Comparison of ENCODE assay signal across 8 cellular contexts in the genomic region with DNA sequence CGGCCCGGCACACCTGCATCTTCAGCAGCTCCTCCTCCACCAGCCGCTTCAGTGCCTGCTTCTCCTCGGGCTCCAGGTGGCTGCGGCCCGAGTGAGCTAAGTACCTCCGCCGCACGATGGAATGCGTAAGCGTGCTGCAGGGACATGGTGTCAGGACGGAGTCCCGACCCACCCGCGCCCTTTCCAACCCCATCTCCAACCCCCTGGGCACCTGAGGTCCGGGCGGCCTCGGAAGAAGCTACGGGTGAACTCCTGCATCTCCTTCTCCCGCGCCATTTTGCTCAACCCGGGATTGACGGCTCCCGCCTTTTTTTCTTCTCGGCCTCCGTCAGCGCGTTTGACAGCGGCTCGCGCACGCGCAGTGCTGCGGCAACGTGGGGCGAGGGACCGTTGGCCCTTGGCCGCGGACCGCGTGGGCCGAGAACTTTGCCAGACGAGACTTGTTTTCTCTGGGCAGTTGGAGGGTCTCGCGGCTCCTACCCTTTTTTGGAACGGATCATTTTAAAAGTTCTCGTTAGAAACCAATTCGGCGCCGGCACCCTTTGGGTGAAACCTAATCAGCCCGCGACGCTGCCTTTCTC. TPM values are rescaled to one million over a fixed set of nuclear protein-coding genes. Genes with fewer than 3 reads are reported as not detected.
DNase-seq lines count a peak whose midpoint lies in the region; FAIRE-seq and TF ChIP-seq lines count a peak whose summit lies in the region.

A gene with protein sequence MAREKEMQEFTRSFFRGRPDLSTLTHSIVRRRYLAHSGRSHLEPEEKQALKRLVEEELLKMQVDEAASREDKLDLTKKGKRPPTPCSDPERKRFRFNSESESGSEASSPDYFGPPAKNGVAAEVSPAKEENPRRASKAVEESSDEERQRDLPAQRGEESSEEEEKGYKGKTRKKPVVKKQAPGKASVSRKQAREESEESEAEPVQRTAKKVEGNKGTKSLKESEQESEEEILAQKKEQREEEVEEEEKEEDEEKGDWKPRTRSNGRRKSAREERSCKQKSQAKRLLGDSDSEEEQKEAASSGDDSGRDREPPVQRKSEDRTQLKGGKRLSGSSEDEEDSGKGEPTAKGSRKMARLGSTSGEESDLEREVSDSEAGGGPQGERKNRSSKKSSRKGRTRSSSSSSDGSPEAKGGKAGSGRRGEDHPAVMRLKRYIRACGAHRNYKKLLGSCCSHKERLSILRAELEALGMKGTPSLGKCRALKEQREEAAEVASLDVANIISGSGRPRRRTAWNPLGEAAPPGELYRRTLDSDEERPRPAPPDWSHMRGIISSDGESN (minus strand): TSS at position 288 of the 581 bp plus-strand sequence. CDS start 12 bp downstream, at position 276.

- peak within 1 kb of the TSS; percentile 96 to 98 for H3K9ac ChIP-seq in stomach smooth muscle (ENCODE audit: low read length in 2 of 2)

- TF ChIP-seq CTCF in fibroblast of villous mesenchyme (IDR thresholded peaks at IDR 0.05; ENCODE audit: insufficient read depth, low read depth, low read length) (no peak), neural crest cell (conservative IDR thresholded peaks at IDR 0.05) (no peak)

- H3K36me3 ChIP-seq in MG63 (peaks cover 64% of the 10 kb centered on the region), stomach smooth muscle (ENCODE audit: control insufficient read depth in 2 of 2, insufficient read depth in 2 of 2, low read length in 2 of 2) (peaks cover 15 to 25% of the 10 kb centered on the region in 2 donors)

- H3K27ac Mint-ChIP-seq in neural crest cell (ENCODE audit: unreplicated experiment): peak within 1 kb of the TSS; percentile 99

- H3K27me3 Mint-ChIP-seq in neural crest cell (ENCODE audit: low read depth): peaks cover 3% of the 10 kb centered on the region

- H3K4me3 Mint-ChIP-seq in neural crest cell: peak within 1 kb of the TSS; percentile 97

- peaks cover 22% of the 10 kb centered on the region for H3K4me1 ChIP-seq in stomach smooth muscle (ENCODE audit: control insufficient read depth, insufficient read depth, low read length)

- H3K27me3 ChIP-seq in MG63: no peaks in the 10 kb centered on the region
- no peaks in the 10 kb centered on the region for H3K27me3 ChIP-seq in stomach smooth muscle (ENCODE audit: control insufficient read depth in 1 of 2, insufficient read depth in 2 of 2, low read length in 2 of 2)

- no peak for FAIRE-seq in H54 (lab: Jason Lieb, UNC)

- H3K9me3 ChIP-seq in MG63: no peaks in the 10 kb centered on the region
- no peaks in the 10 kb centered on the region for H3K9me3 ChIP-seq in stomach smooth muscle (ENCODE audit: control insufficient read depth in 2 of 2, low read length in 2 of 2)

- peaks cover 33% of the 10 kb centered on the region for H3K4me1 Mint-ChIP-seq in neural crest cell

- no peaks in the 10 kb centered on the region for H3K9me3 Mint-ChIP-seq in neural crest cell

- DNase-seq in ELR (ENCODE audit: low read depth) (peak; percentile 87), H54 (ENCODE audit: insufficient read length, low spot score) (peak; percentile 82), MG63 (peak; percentile 88), SHP77 treated with DMSO at 0.1 percent for 48 hours (lab: John Stamatoyannopoulos, UW) (peak; percentile 88), fibroblast of villous mesenchyme (ENCODE audit: low read depth) (peak; percentile 70), neural crest cell (ENCODE audit: low read depth, low spot score) (peak; percentile 80)
- DNase-seq in activated effector memory CD4-positive, alpha-beta T cell treated with anti-CD3 and anti-CD28 coated beads, Interleukin-2, amount 50 U/mL, for 16 hours: peak; percentile 95

- peak; percentile 48; the same call in 1 of the 2 replicates for TF ChIP-seq POLR2A in H54 (IDR thresholded peaks at IDR 0.05; ENCODE audit: low read depth, low read length)

- H3K27ac ChIP-seq in stomach smooth muscle (ENCODE audit: low read length): peak within 1 kb of the TSS; percentile 99

- H3K36me3 Mint-ChIP-seq in neural crest cell (ENCODE audit: low read depth): peaks cover 11% of the 10 kb centered on the region

- H3K4me3 ChIP-seq in MG63: peak within 1 kb of the TSS; percentile 76
- H3K4me3 ChIP-seq in fibroblast of villous mesenchyme (ENCODE audit: low read depth, low read length): peak within 1 kb of the TSS; percentile 96
- H3K4me3 ChIP-seq in stomach smooth muscle (ENCODE audit: low read length in 2 of 2): peak within 1 kb of the TSS; percentile 89 to 96

RNA-seq across cellular contexts. Expression of the gene that starts here (rescaled TPM):
- 6.5 and 25.9 TPM in 2 replicates for total RNA-seq in MG63 (2014; rRNA removed; shearing (Covaris generic); ENCODE audit: low replicate concordance)
- 4.7 and 6.8 TPM in 2 replicates for total RNA-seq in fibroblast of villous mesenchyme
- 31.8 and 34.8 TPM in 2 replicates for total RNA-seq in neural crest cell

Comparison
In these comparisons a context has a peak if more than half of its experiments do, and no peak if none do; other contexts are left out.
1. Peak in every context shown above with its lines: DNase-seq, H3K4me3 ChIP-seq and H3K27ac ChIP-seq.